In genomic region chr6:148392611-148393160, GRCh38 we compare ENCODE assay signal across 1 cellular context.
TF ChIP-seq lines count a peak whose summit lies in the region.

No MANE protein-coding gene starts in this region.

TF ChIP-seq in IMR-90, 13 proteins besides CTCF, POLR2A, EP300 and RAD21:
- no peak for TF ChIP-seq BHLHE40 (IDR thresholded peaks at IDR 0.05; ENCODE audit: low read depth, low read length)
- TF ChIP-seq CEBPB (IDR thresholded peaks at IDR 0.05; ENCODE audit: low read depth, low read length): peak; percentile 44
- no peak for TF ChIP-seq CHD1 (IDR thresholded peaks at IDR 0.05; ENCODE audit: low read depth, low read length)
- no peak for TF ChIP-seq RFX5 (IDR thresholded peaks at IDR 0.05; ENCODE audit: low read depth, low read length)
- no peak for TF ChIP-seq SMC3 (IDR thresholded peaks at IDR 0.05; ENCODE audit: low read depth, low read length)
- TF ChIP-seq MAFK (IDR thresholded peaks at IDR 0.05; ENCODE audit: low read depth, low read length): no peak
- TF ChIP-seq ELK1 (IDR thresholded peaks at IDR 0.05; ENCODE audit: borderline replicate concordance, low read depth, low read length): no peak
TF ChIP-seq in IMR-90: peak in this region for 1.
